14 cellular contexts compared by ENCODE assay signal in genomic region chr12:74903522-74903921, GRCh38.
A peak's percentile ranks its signal among the peaks of the same experiment; 100 is the strongest.
DNase-seq lines count a peak whose midpoint lies in the region; ATAC-seq and TF ChIP-seq lines count a peak whose summit lies in the region.
"Had no signal": no experiment of that assay in that cellular context is flagged by ENCODE, and none has a peak within 500 bp of the region (broad histone marks: within the 10 kb centered on the region; RNA-seq: fewer than 3 reads in every experiment).

No MANE protein-coding gene starts in this region.

- TF ChIP-seq CTCF in 22Rv1 (IDR thresholded peaks at IDR 0.05) (peak; percentile 75), GM12864 (IDR thresholded peaks at IDR 0.05; ENCODE audit: low read depth, low read length, missing control alignments) (peak; percentile 44), endothelial cell (IDR thresholded peaks at IDR 0.05; ENCODE audit: unreplicated experiment) (peak; percentile 55)

- no peaks in the 10 kb centered on the region for H3K36me3 Mint-ChIP-seq in endothelial cell (ENCODE audit: low read depth, unreplicated experiment)
- H3K36me3 Mint-ChIP-seq: CD4-positive, CD25-positive, alpha-beta regulatory T cell had no signal

- no peak for ATAC-seq in HG02678 (IDR thresholded peaks at IDR 0.05; ENCODE audit: unreplicated experiment)
- ATAC-seq: right cardiac atrium had no signal

- H3K27ac ChIP-seq in 22Rv1: no peak overlapping the region

- H3K4me3 Mint-ChIP-seq in endothelial cell (ENCODE audit: unreplicated experiment): no peak overlapping the region
- H3K4me3 Mint-ChIP-seq: CD4-positive, CD25-positive, alpha-beta regulatory T cell; T-helper 1 cell treated with Interleukin-12 subunit alpha and Interleukin-12 subunit beta and Interleukin-4 antibody, amounts not matched to agents 30 μg/mL and 1 μg/mL, for 36 hours had no signal

- H3K27me3 Mint-ChIP-seq in endothelial cell (ENCODE audit: unreplicated experiment): no peaks in the 10 kb centered on the region
- H3K27me3 Mint-ChIP-seq: CD4-positive, CD25-positive, alpha-beta regulatory T cell had no signal

- no peak overlapping the region for H3K4me3 ChIP-seq in GM12864 (ENCODE audit: low read depth, low read length)

- H3K27ac Mint-ChIP-seq in endothelial cell (ENCODE audit: unreplicated experiment): no peak overlapping the region
- H3K27ac Mint-ChIP-seq: CD4-positive, CD25-positive, alpha-beta regulatory T cell; T-helper 1 cell treated with Interleukin-12 subunit alpha and Interleukin-12 subunit beta and Interleukin-4 antibody, amounts not matched to agents 30 μg/mL and 1 μg/mL, for 36 hours had no signal

- DNase-seq in GM12864 (ENCODE audit: low read depth) (no peak), NCI-H226 (peak; percentile 51), endothelial cell (ENCODE audit: low spot score) (no peak), NCI-H2029 treated with DMSO at 0.1 percent for 48 hours (lab: John Stamatoyannopoulos, UW) (no peak), GDM1 (lab: John Stamatoyannopoulos, UW) (no peak), SKM-1 treated with dmso at 0.1 percent for 144 hours (lab: John Stamatoyannopoulos, UW; ENCODE audit: unreplicated experiment) (no peak)
- DNase-seq: activated CD8-positive, alpha-beta memory T cell treated with anti-CD3 and anti-CD28 coated beads, Interleukin-2, amount 50 U/mL, for 48 hours; CD4-positive, CD25-positive, alpha-beta regulatory T cell; KG1; NCI-H526 treated with DMSO at 0.1 percent for 48 hours; right cardiac atrium had no signal

- no peaks in the 10 kb centered on the region for H3K9me3 Mint-ChIP-seq in endothelial cell (ENCODE audit: unreplicated experiment)
- H3K9me3 Mint-ChIP-seq: T-helper 1 cell treated with Interleukin-12 subunit alpha and Interleukin-12 subunit beta and Interleukin-4 antibody, amounts not matched to agents 30 μg/mL and 1 μg/mL, for 36 hours had no signal

- H3K4me1 Mint-ChIP-seq in endothelial cell (ENCODE audit: unreplicated experiment): no peaks in the 10 kb centered on the region
- H3K4me1 Mint-ChIP-seq: CD4-positive, CD25-positive, alpha-beta regulatory T cell had no signal
